In the genomic region with DNA sequence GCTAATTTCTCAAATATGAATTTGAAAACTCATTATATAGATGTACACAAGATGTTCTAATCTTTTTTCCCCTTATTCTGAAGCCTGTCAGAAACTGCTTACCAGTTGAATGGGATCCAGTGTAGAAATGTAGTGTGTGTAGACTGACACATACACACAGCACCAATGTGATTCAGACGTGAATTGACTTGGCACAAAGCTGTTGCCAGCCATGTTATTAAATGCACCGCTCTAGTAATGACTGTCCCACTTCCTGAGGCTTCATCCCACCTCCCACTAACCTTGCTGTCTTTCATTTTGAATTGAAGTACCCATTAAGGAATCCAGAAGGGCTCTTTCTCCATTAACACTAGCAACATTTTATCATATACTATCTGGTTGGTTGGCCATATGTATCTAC, we compare ENCODE assay signal across 25 cellular contexts.
"Had no signal": no experiment of that assay in that cellular context is flagged by ENCODE, and none has a peak within 500 bp of the region (broad histone marks: within the 10 kb centered on the region; RNA-seq: fewer than 3 reads in every experiment).

No MANE protein-coding gene starts in this region.

- H3K36me3 Mint-ChIP-seq: WTC11 had no signal

- H3K9me3 ChIP-seq: lower lobe of right lung, ovary, right lobe of liver, SJSA1, upper lobe of left lung, vagina had no signal

- H3K27ac Mint-ChIP-seq: activated naive CD8-positive, alpha-beta T cell treated with anti-CD3 and anti-CD28 coated beads, Interleukin-2, amount 10 ng/mL, durations not matched to agents 7 days and 5 days; nephron; progenitor cell of endocrine pancreas; stimulated activated naive CD8-positive, alpha-beta T cell treated with anti-CD3 and anti-CD28 coated beads, Interleukin-15, Interleukin-2, amounts not matched to agents 100 ng/mL and 50 ng/mL, for 24 hours; WTC11 had no signal

- H3K9me3 Mint-ChIP-seq: nephron; stimulated activated naive CD8-positive, alpha-beta T cell treated with anti-CD3 and anti-CD28 coated beads, Interleukin-15, Interleukin-2, amounts not matched to agents 100 ng/mL and 50 ng/mL, for 24 hours had no signal

- H3K4me3 ChIP-seq: coronary artery, dorsolateral prefrontal cortex, lower lobe of right lung, ovary, right lobe of liver, SJSA1, upper lobe of left lung, vagina had no signal

- DNase-seq: activated CD4-positive, alpha-beta T cell treated with anti-CD3 and anti-CD28 coated beads for 4 hours; activated CD8-positive, alpha-beta memory T cell treated with anti-CD3 and anti-CD28 coated beads for 24 hours; activated CD8-positive, alpha-beta memory T cell treated with anti-CD3 and anti-CD28 coated beads, Interleukin-2, amount 50 U/mL, for 48 hours; activated effector memory CD4-positive, alpha-beta T cell treated with anti-CD3 and anti-CD28 coated beads, Interleukin-2, amount 50 U/mL, for 16 hours; activated naive CD8-positive, alpha-beta T cell treated with anti-CD3 and anti-CD28 coated beads, Interleukin-2, amount 10 ng/mL, durations not matched to agents 7 days and 5 days; amniotic stem cell; brain microvascular endothelial cell; dorsolateral prefrontal cortex; effector memory CD4-positive, alpha-beta T cell; kidney glomerular epithelial cell; lower lobe of right lung; mesenchymal stem cell; ovary; right lobe of liver; Right ventricle myocardium superior; substantia nigra; upper lobe of left lung had no signal

- H3K36me3 ChIP-seq: brain microvascular endothelial cell, lower lobe of right lung, ovary, right lobe of liver, SJSA1, upper lobe of left lung, vagina had no signal

- H3K4me1 ChIP-seq: lower lobe of right lung, right lobe of liver, SJSA1, upper lobe of left lung, vagina had no signal

- ATAC-seq: left lobe of liver, lower lobe of right lung, right lobe of liver, WTC11 had no signal

- H3K27me3 ChIP-seq: brain microvascular endothelial cell, dorsolateral prefrontal cortex, ovary, right lobe of liver, SJSA1, upper lobe of left lung, vagina had no signal

- H3K27me3 Mint-ChIP-seq: activated naive CD8-positive, alpha-beta T cell treated with anti-CD3 and anti-CD28 coated beads, Interleukin-2, amount 10 ng/mL, durations not matched to agents 7 days and 5 days; progenitor cell of endocrine pancreas; stimulated activated naive CD8-positive, alpha-beta T cell treated with anti-CD3 and anti-CD28 coated beads, Interleukin-15, Interleukin-2, amounts not matched to agents 100 ng/mL and 50 ng/mL, for 24 hours had no signal

- H3K27ac ChIP-seq: brain microvascular endothelial cell, coronary artery, dorsolateral prefrontal cortex, lower lobe of right lung, ovary, right lobe of liver, SJSA1, upper lobe of left lung, vagina had no signal

- H3K4me3 Mint-ChIP-seq: activated naive CD8-positive, alpha-beta T cell treated with anti-CD3 and anti-CD28 coated beads, Interleukin-2, amount 10 ng/mL, durations not matched to agents 7 days and 5 days; nephron; stimulated activated naive CD8-positive, alpha-beta T cell treated with anti-CD3 and anti-CD28 coated beads, Interleukin-15, Interleukin-2, amounts not matched to agents 100 ng/mL and 50 ng/mL, for 24 hours; WTC11 had no signal

- H3K4me1 Mint-ChIP-seq: nephron had no signal
